Comparison of ENCODE assay signal across 10 cellular contexts in genomic region chr17:32515677-32516383, GRCh38. TPM values are rescaled to one million over a fixed set of nuclear protein-coding genes. Genes with fewer than 3 reads are reported as not detected.
DNase-seq lines count a peak whose midpoint lies in the region; ATAC-seq lines count a peak whose summit lies in the region.
"Had no signal": no experiment of that assay in that cellular context is flagged by ENCODE, and none has a peak within 500 bp of the region (broad histone marks: within the 10 kb centered on the region; RNA-seq: fewer than 3 reads in every experiment).

No MANE protein-coding gene starts in this region.

- peak overlapping the region; percentile 17 to 82 (median 60) for H3K4me3 Mint-ChIP-seq in naive thymus-derived CD8-positive, alpha-beta T cell
- H3K4me3 Mint-ChIP-seq: H9 had no signal

- in situ Hi-C loops in KBM-7 (cut with MboI; ENCODE audit: low pct_unique_long_range_greater_than_20kb, low sequenced_read_pairs) = no loop called here

- H3K27ac Mint-ChIP-seq in naive thymus-derived CD8-positive, alpha-beta T cell = peak overlapping the region; percentile 72 to 98 (median 92)

- peak; percentile 59 to 76 for ATAC-seq in naive thymus-derived CD8-positive, alpha-beta T cell
- no peak for ATAC-seq in GM21367 (IDR thresholded peaks at IDR 0.05; ENCODE audit: unreplicated experiment)

- H3K36me3 Mint-ChIP-seq in naive thymus-derived CD8-positive, alpha-beta T cell = no peaks in the 10 kb centered on the region

- DNase-seq in NCI-H1092 treated with DMSO at 0.1 percent for 48 hours (lab: John Stamatoyannopoulos, UW) (peak; percentile 71), NCI-H1092 (lab: John Stamatoyannopoulos, UW) (no peak), GM19240 (ENCODE audit: insufficient read length, low spot score) (peak; percentile 20), NCI-H69 (lab: John Stamatoyannopoulos, UW) (peak; percentile 34), KBM-7 (no peak)
- peak in 7 of 10 donors; percentile 34 to 81 (median 47) for DNase-seq in naive thymus-derived CD8-positive, alpha-beta T cell
- no peak for DNase-seq in stimulated activated CD4-positive, alpha-beta T cell treated with anti-CD3 and anti-CD28 coated beads, Interleukin-4, amount 100 ng/mL, for 4 hours
- DNase-seq: H9; stimulated activated CD8-positive, alpha-beta memory T cell treated with anti-CD3 and anti-CD28 coated beads, Interleukin-4, amount 100 ng/mL, for 48 hours had no signal

- POLR2A ChIA-PET in naive thymus-derived CD8-positive, alpha-beta T cell (lab: Charles Lee) = interaction anchor here (1.0 to 36.8 kb wide), 3 partner anchors 10 to 22 kb away, joined by 3 to 889 read pairs (median 5); partner anchors contain the start of gene CDK5R1

- H3K27me3 Mint-ChIP-seq in naive thymus-derived CD8-positive, alpha-beta T cell = no peaks in the 10 kb centered on the region

- peaks cover 50 to 85% (median 83%) of the 10 kb centered on the region in 4 donors for H3K4me1 Mint-ChIP-seq in naive thymus-derived CD8-positive, alpha-beta T cell

- H3K9me3 Mint-ChIP-seq in naive thymus-derived CD8-positive, alpha-beta T cell = no peaks in the 10 kb centered on the region
- H3K9me3 Mint-ChIP-seq: H9 had no signal

RNA-seq across cellular contexts. Expression of gene CDK5R1, which starts 29.0 kb away (rescaled TPM):
- 10 to 100 TPM; 17.6 to 17.8 TPM for total RNA-seq in naive thymus-derived CD8-positive, alpha-beta T cell
- polyA plus RNA-seq in naive thymus-derived CD8-positive, alpha-beta T cell = 10 to 100 TPM in 1 of 3 donors, 1 to 10 TPM in 2; 5.9 to 12.0 (median 9.6) TPM

Comparison
In these comparisons a context has a peak if more than half of its experiments do, and no peak if none do; other contexts are left out.
1. DNase-seq: peak in NCI-H1092 treated with DMSO at 0.1 percent for 48 hours (single experiment), GM19240 (single experiment), NCI-H69 (single experiment) and naive thymus-derived CD8-positive, alpha-beta T cell (7 of 10); none in NCI-H1092 (single experiment), KBM-7 (single experiment) and stimulated activated CD4-positive, alpha-beta T cell treated with anti-CD3 and anti-CD28 coated beads, Interleukin-4, amount 100 ng/mL, for 4 hours (0 of 2).